8 cellular contexts compared by ENCODE assay signal in genomic region chr5:168328804-168329203, GRCh38.
DNase-seq lines count a peak whose midpoint lies in the region; ATAC-seq and TF ChIP-seq lines count a peak whose summit lies in the region.

No MANE protein-coding gene starts in this region.

- peak; percentile 62 for ATAC-seq in HG02623 (IDR thresholded peaks at IDR 0.05; ENCODE audit: unreplicated experiment)
- ATAC-seq in SK-N-SH treated with all-trans-retinoic acid at 6 μM for 48 hours: no peak
- ATAC-seq in HG03097 (IDR thresholded peaks at IDR 0.05; ENCODE audit: low FRiP score, unreplicated experiment): no peak

- DNase-seq in GM10266 (ENCODE audit: extremely low spot score) (peak; percentile 21), NCI-H345 treated with DMSO at 0.1 percent for 48 hours (lab: John Stamatoyannopoulos, UW; ENCODE audit: unreplicated experiment) (peak; percentile 67), islet precursor cell (peak; percentile 67), WERI-Rb-1 (no peak)
- DNase-seq in stimulated activated CD4-positive, alpha-beta T cell treated with anti-CD3 and anti-CD28 coated beads, Interleukin-4, amount 100 ng/mL, for 1 hour: no peak

- no peak overlapping the region for H3K27ac ChIP-seq in WERI-Rb-1

- TF ChIP-seq CTCF in GM10266 (IDR thresholded peaks at IDR 0.05; ENCODE audit: control insufficient read depth, insufficient read depth, low read depth, missing control alignments): no peak
- TF ChIP-seq CTCF in WERI-Rb-1 (IDR thresholded peaks at IDR 0.05; ENCODE audit: low read depth, low read length): no peak

- no peaks in the 10 kb centered on the region for H3K36me3 ChIP-seq in WERI-Rb-1

- H3K4me3 ChIP-seq in WERI-Rb-1 (ENCODE audit: low read depth, low read length): no peak overlapping the region

- H3K9me3 ChIP-seq in WERI-Rb-1 (ENCODE audit: severe bottlenecking): no peaks in the 10 kb centered on the region

- no peaks in the 10 kb centered on the region for H3K27me3 ChIP-seq in WERI-Rb-1 (ENCODE audit: insufficient read depth, low read depth, severe bottlenecking)

TF ChIP-seq in SK-N-SH treated with all-trans-retinoic acid at 6 μM for 48 hours, 23 proteins besides CTCF, POLR2A, EP300 and RAD21:
- no peak for TF ChIP-seq ZNF70 (CRISPR knock-in tag; IDR thresholded peaks at IDR 0.05)
- no peak for TF ChIP-seq TCF4 (CRISPR knock-in tag; IDR thresholded peaks at IDR 0.05; ENCODE audit: borderline replicate concordance)
- no peak for TF ChIP-seq CSDC2 (CRISPR knock-in tag; IDR thresholded peaks at IDR 0.05)
- no peak for TF ChIP-seq ISL1 (CRISPR knock-in tag; IDR thresholded peaks at IDR 0.05)
- TF ChIP-seq BACH2 (CRISPR knock-in tag; IDR thresholded peaks at IDR 0.05; ENCODE audit: borderline replicate concordance): no peak
- no peak for TF ChIP-seq ZNF565 (CRISPR knock-in tag; conservative IDR thresholded peaks at IDR 0.05; ENCODE audit: low read depth)
- no peak for TF ChIP-seq ARNTL (CRISPR knock-in tag; IDR thresholded peaks at IDR 0.05; ENCODE audit: borderline replicate concordance, low read depth)

Comparison
In these comparisons a context has a peak if more than half of its experiments do, and no peak if none do; other contexts are left out.
1. DNase-seq: peak in GM10266 (single experiment), NCI-H345 treated with DMSO at 0.1 percent for 48 hours (single experiment) and islet precursor cell (single experiment); none in WERI-Rb-1 (single experiment) and stimulated activated CD4-positive, alpha-beta T cell treated with anti-CD3 and anti-CD28 coated beads, Interleukin-4, amount 100 ng/mL, for 1 hour (single experiment).